19 cellular contexts compared by ENCODE assay signal in genomic region chr2:173160618-173161017, GRCh38.
DNase-seq lines count a peak whose midpoint lies in the region; ATAC-seq and TF ChIP-seq lines count a peak whose summit lies in the region.
"Had no signal": no experiment of that assay in that cellular context is flagged by ENCODE, and none has a peak within 500 bp of the region (broad histone marks: within the 10 kb centered on the region; RNA-seq: fewer than 3 reads in every experiment).

No MANE protein-coding gene starts in this region.

- peak; percentile 9 for ATAC-seq in left lobe of liver
- ATAC-seq: K562 had no signal

- H3K9me3 ChIP-seq in BLaER1 treated with 17β-estradiol and CSF1 and Interleukin-3, amounts not matched to agents 10 nM and 100 nM (replicated peaks in 1 of 11) = peaks cover 22 to 32% (median 25%) of the 10 kb centered on the region in 11 experiments
- H3K9me3 ChIP-seq in adipocyte (ENCODE audit: control insufficient read depth, low read length) (no peaks in the 10 kb centered on the region), skeletal muscle tissue (ENCODE audit: control insufficient read depth in 3 of 3, low read length in 3 of 3) (no peaks in the 10 kb centered on the region)
- H3K9me3 ChIP-seq: ovary, testis had no signal

- H3K4me3 Mint-ChIP-seq in activated T-helper 2 cell treated with anti-CD3 and anti-CD28 coated beads, Interferon-gamma antibody, Interleukin-2, Interleukin-4, amounts not matched to agents 10 μg/mL and 5 μg/mL and 100 μg/mL, durations not matched to agents 14 hours and 24 hours and 36 hours (ENCODE audit: low read depth) = no peak overlapping the region
- H3K4me3 Mint-ChIP-seq: activated T-helper 1 cell treated with anti-CD3 and anti-CD28 coated beads, Interleukin-12 subunit alpha, Interleukin-12 subunit beta, Interleukin-2, Interleukin-4 antibody, amounts not matched to agents 30 ng/mL and 10 ng/mL and 1 ng/mL, durations not matched to agents 14 hours and 24 hours and 36 hours had no signal

- H3K4me1 ChIP-seq in BLaER1 treated with 17β-estradiol and CSF1 and Interleukin-3, amounts not matched to agents 10 nM and 100 nM = peaks cover 0 to 73% (median 15%) of the 10 kb centered on the region in 10 experiments; a peak in 12 of 20 replicates
- peaks cover 34% of the 10 kb centered on the region for H3K4me1 ChIP-seq in adipocyte (ENCODE audit: control insufficient read depth, insufficient read depth, low read length)
- peaks cover 12 to 40% (median 16%) of the 10 kb centered on the region in 3 donors for H3K4me1 ChIP-seq in skeletal muscle tissue (ENCODE audit: control insufficient read depth in 3 of 3, insufficient read depth in 3 of 3, low read length in 3 of 3)
- H3K4me1 ChIP-seq: testis had no signal

- peaks cover 12% of the 10 kb centered on the region for H3K36me3 Mint-ChIP-seq in activated T-helper 2 cell treated with anti-CD3 and anti-CD28 coated beads, Interferon-gamma antibody, Interleukin-2, Interleukin-4, amounts not matched to agents 10 μg/mL and 5 μg/mL and 100 μg/mL, durations not matched to agents 14 hours and 24 hours and 36 hours (ENCODE audit: low read depth)

- H3K4me2 ChIP-seq in BLaER1 treated with 17β-estradiol and CSF1 and Interleukin-3, amounts not matched to agents 10 nM and 100 nM = peak overlapping the region in 6 of 11 experiments; percentile 8 to 91 (median 70); a peak in 9 of 22 replicates

- H3K27me3 ChIP-seq in BLaER1 treated with 17β-estradiol and CSF1 and Interleukin-3, amounts not matched to agents 10 nM and 100 nM = no peaks in the 10 kb centered on the region
- no peaks in the 10 kb centered on the region for H3K27me3 ChIP-seq in adipocyte (replicated peaks; ENCODE audit: control insufficient read depth, insufficient read depth, low read length)
- no peaks in the 10 kb centered on the region for H3K27me3 ChIP-seq in skeletal muscle tissue (ENCODE audit: control insufficient read depth in 3 of 3, insufficient read depth in 3 of 3, low read length in 3 of 3)
- no peaks in the 10 kb centered on the region for H3K27me3 ChIP-seq in dorsolateral prefrontal cortex
- H3K27me3 ChIP-seq: ovary, testis had no signal

- H3K27me3 Mint-ChIP-seq in activated T-helper 2 cell treated with anti-CD3 and anti-CD28 coated beads, Interferon-gamma antibody, Interleukin-2, Interleukin-4, amounts not matched to agents 10 μg/mL and 5 μg/mL and 100 μg/mL, durations not matched to agents 14 hours and 24 hours and 36 hours (ENCODE audit: low read depth) = peaks cover 6% of the 10 kb centered on the region

- peaks cover 8% of the 10 kb centered on the region for H3K9me3 Mint-ChIP-seq in activated T-helper 2 cell treated with anti-CD3 and anti-CD28 coated beads, Interferon-gamma antibody, Interleukin-2, Interleukin-4, amounts not matched to agents 10 μg/mL and 5 μg/mL and 100 μg/mL, durations not matched to agents 14 hours and 24 hours and 36 hours

- TF ChIP-seq CTCF in dorsolateral prefrontal cortex (IDR thresholded peaks at IDR 0.05 in 54 of 56, conservative IDR thresholded peaks at IDR 0.05 in 2 of 56; ENCODE audit: low read depth in 1 of 56, partially characterized antibody in 56 of 56) = no peak

- H3K4me1 Mint-ChIP-seq in activated T-helper 2 cell treated with anti-CD3 and anti-CD28 coated beads, Interferon-gamma antibody, Interleukin-2, Interleukin-4, amounts not matched to agents 10 μg/mL and 5 μg/mL and 100 μg/mL, durations not matched to agents 14 hours and 24 hours and 36 hours (ENCODE audit: low read depth) = peaks cover 2% of the 10 kb centered on the region

- no peak for DNase-seq in adipocyte (ENCODE audit: low read depth)
- DNase-seq in left lobe of liver (ENCODE audit: low spot score) = no peak
- DNase-seq in activated T-helper 2 cell treated with anti-CD3 and anti-CD28 coated beads, Interferon-gamma antibody, Interleukin-2, Interleukin-4, amounts not matched to agents 10 μg/mL and 5 μg/mL and 100 μg/mL, durations not matched to agents 14 hours and 24 hours and 36 hours (ENCODE audit: low spot score) = no peak
- no peak for DNase-seq in dorsolateral prefrontal cortex
- no peak for DNase-seq in NCI-H226
- DNase-seq in occipital lobe (lab: John Stamatoyannopoulos, UW) = no peak
- DNase-seq: activated CD4-positive, alpha-beta T cell treated with anti-CD3 and anti-CD28 coated beads, Interleukin-2, amount 50 U/mL, for 4 hours; amygdala; dermis blood vessel endothelial cell; GF-D8; midbrain; NCI-H1105 treated with DMSO at 0.1 percent for 48 hours; NCI-H2227 treated with DMSO at 0.1 percent for 48 hours; ovary; testis had no signal

- peak overlapping the region in 2 of 10 experiments; percentile 13 to 44; a peak in 3 of 20 replicates for H3K4me3 ChIP-seq in BLaER1 treated with 17β-estradiol and CSF1 and Interleukin-3, amounts not matched to agents 10 nM and 100 nM
- peak overlapping the region; percentile 68 for H3K4me3 ChIP-seq in adipocyte (ENCODE audit: low read length)
- no peak overlapping the region for H3K4me3 ChIP-seq in skeletal muscle tissue (ENCODE audit: low read length in 3 of 3)
- H3K4me3 ChIP-seq in dorsolateral prefrontal cortex = no peak overlapping the region
- H3K4me3 ChIP-seq: K562, ovary, testis had no signal

- peaks cover 0 to 17% (median 0%) of the 10 kb centered on the region in 11 experiments; a peak in 4 of 22 replicates for H4K20me1 ChIP-seq in BLaER1 treated with 17β-estradiol and CSF1 and Interleukin-3, amounts not matched to agents 10 nM and 100 nM

- H3K27ac Mint-ChIP-seq in activated T-helper 2 cell treated with anti-CD3 and anti-CD28 coated beads, Interferon-gamma antibody, Interleukin-2, Interleukin-4, amounts not matched to agents 10 μg/mL and 5 μg/mL and 100 μg/mL, durations not matched to agents 14 hours and 24 hours and 36 hours = no peak overlapping the region
- H3K27ac Mint-ChIP-seq: activated T-helper 1 cell treated with anti-CD3 and anti-CD28 coated beads, Interleukin-12 subunit alpha, Interleukin-12 subunit beta, Interleukin-2, Interleukin-4 antibody, amounts not matched to agents 30 ng/mL and 10 ng/mL and 1 ng/mL, durations not matched to agents 14 hours and 24 hours and 36 hours had no signal

- intact Hi-C loops in activated T-helper 2 cell treated with anti-CD3 and anti-CD28 coated beads, Interferon-gamma antibody, Interleukin-2, Interleukin-4, amounts not matched to agents 10 μg/mL and 5 μg/mL and 100 μg/mL, durations not matched to agents 14 hours and 24 hours and 36 hours (cut with micrococcal nuclease) = no loop called here
- intact Hi-C loops in dorsolateral prefrontal cortex (cut with DNase I) = no loop called here

- H3K36me3 ChIP-seq in BLaER1 treated with 17β-estradiol and CSF1 and Interleukin-3, amounts not matched to agents 10 nM and 100 nM = peaks cover 20 to 42% (median 30%) of the 10 kb centered on the region in 11 experiments; a peak in 21 of 22 replicates
- H3K36me3 ChIP-seq in adipocyte (ENCODE audit: control insufficient read depth, insufficient read depth, low read length, severe bottlenecking) (no peaks in the 10 kb centered on the region), skeletal muscle tissue (ENCODE audit: control insufficient read depth in 3 of 3, insufficient read depth in 3 of 3, low read length in 3 of 3) (no peaks in the 10 kb centered on the region)
- H3K36me3 ChIP-seq: ovary had no signal

- H3K9ac ChIP-seq in BLaER1 treated with 17β-estradiol and CSF1 and Interleukin-3, amounts not matched to agents 10 nM and 100 nM = peak overlapping the region in 4 of 11 experiments; percentile 10 to 65 (median 46); a peak in 6 of 22 replicates
- H3K9ac ChIP-seq in adipocyte (ENCODE audit: low read length) (peak overlapping the region; percentile 81), skeletal muscle tissue (ENCODE audit: low read depth in 1 of 3, low read length in 3 of 3) (no peak overlapping the region)

- peak overlapping the region in 10 of 11 experiments; percentile 2 to 80 (median 51); a peak in 15 of 22 replicates for H3K27ac ChIP-seq in BLaER1 treated with 17β-estradiol and CSF1 and Interleukin-3, amounts not matched to agents 10 nM and 100 nM
- H3K27ac ChIP-seq in skeletal muscle tissue (ENCODE audit: low read depth, low read length) = peak overlapping the region; percentile 68
- H3K27ac ChIP-seq in dorsolateral prefrontal cortex = peak overlapping the region in 2 of 59 donors; percentile 6 to 30
- H3K27ac ChIP-seq: ovary, testis had no signal
